ENCODE assay signal across 1 cellular context in the genomic region with DNA sequence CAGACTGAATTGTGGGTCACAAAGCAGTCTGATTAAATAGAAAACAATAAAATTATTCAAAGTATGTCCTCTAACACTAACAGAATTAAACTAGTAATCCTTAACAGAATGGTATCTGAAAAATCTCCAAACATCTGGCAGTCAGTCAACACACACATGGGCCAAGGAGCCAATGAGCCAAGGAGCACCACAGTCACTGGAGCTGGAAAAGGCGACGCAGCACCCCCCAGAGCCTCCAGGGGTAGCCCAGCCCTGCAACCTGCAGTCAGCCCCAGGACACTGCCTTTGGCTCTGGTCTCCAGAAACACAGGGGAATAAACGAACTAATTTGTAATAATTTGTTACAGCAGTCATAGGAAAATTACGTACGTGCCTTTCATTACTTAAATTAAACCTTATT.
TF ChIP-seq lines count a peak whose summit lies in the region.

No MANE protein-coding gene starts in this region.

TF ChIP-seq in HepG2, 621 proteins besides CTCF, POLR2A, EP300 and RAD21:
- TF ChIP-seq ZNF644 (CRISPR knock-in tag; IDR thresholded peaks at IDR 0.05; ENCODE audit: low read depth) (no peak), MBD4 (IDR thresholded peaks at IDR 0.05; ENCODE audit: borderline replicate concordance, low read length) (no peak), ZNF180 (CRISPR knock-in tag; IDR thresholded peaks at IDR 0.05; ENCODE audit: borderline replicate concordance, low read depth) (no peak), ZNF616 (CRISPR knock-in tag; IDR thresholded peaks at IDR 0.05; ENCODE audit: low read depth) (no peak), SYNCRIP (IDR thresholded peaks at IDR 0.05; ENCODE audit: insufficient read depth, low read depth, low read length) (no peak), ZNF232 (CRISPR knock-in tag; IDR thresholded peaks at IDR 0.05; ENCODE audit: borderline replicate concordance) (no peak), PRPF4 (IDR thresholded peaks at IDR 0.05; ENCODE audit: low read depth, low read length, poor library complexity, severe bottlenecking) (no peak), NCOA1 (CRISPR knock-in tag; IDR thresholded peaks at IDR 0.05) (no peak), DNMT1 (CRISPR knock-in tag; IDR thresholded peaks at IDR 0.05) (no peak), BRCA1 (CRISPR knock-in tag; IDR thresholded peaks at IDR 0.05) (no peak), SOX13 (IDR thresholded peaks at IDR 0.05) (no peak), SOX13 (CRISPR knock-in tag; conservative IDR thresholded peaks at IDR 0.05 in 1 of 2, IDR thresholded peaks at IDR 0.05 in 1 of 2) (no peak), STAT5B (CRISPR knock-in tag; IDR thresholded peaks at IDR 0.05) (no peak), FOXA3 (CRISPR knock-in tag; IDR thresholded peaks at IDR 0.05) (no peak), NKX3-1 (CRISPR knock-in tag; IDR thresholded peaks at IDR 0.05) (no peak), PHB2 (IDR thresholded peaks at IDR 0.05; ENCODE audit: partially characterized antibody) (no peak)
- TF ChIP-seq, protein P1, sequence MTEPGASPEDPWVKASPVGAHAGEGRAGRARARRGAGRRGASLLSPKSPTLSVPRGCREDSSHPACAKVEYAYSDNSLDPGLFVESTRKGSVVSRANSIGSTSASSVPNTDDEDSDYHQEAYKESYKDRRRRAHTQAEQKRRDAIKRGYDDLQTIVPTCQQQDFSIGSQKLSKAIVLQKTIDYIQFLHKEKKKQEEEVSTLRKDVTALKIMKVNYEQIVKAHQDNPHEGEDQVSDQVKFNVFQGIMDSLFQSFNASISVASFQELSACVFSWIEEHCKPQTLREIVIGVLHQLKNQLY (CRISPR knock-in tag; IDR thresholded peaks at IDR 0.05), result no peak
TF ChIP-seq in HepG2: peak in this region for 0.
